8 cellular contexts compared by ENCODE assay signal in the genomic region with DNA sequence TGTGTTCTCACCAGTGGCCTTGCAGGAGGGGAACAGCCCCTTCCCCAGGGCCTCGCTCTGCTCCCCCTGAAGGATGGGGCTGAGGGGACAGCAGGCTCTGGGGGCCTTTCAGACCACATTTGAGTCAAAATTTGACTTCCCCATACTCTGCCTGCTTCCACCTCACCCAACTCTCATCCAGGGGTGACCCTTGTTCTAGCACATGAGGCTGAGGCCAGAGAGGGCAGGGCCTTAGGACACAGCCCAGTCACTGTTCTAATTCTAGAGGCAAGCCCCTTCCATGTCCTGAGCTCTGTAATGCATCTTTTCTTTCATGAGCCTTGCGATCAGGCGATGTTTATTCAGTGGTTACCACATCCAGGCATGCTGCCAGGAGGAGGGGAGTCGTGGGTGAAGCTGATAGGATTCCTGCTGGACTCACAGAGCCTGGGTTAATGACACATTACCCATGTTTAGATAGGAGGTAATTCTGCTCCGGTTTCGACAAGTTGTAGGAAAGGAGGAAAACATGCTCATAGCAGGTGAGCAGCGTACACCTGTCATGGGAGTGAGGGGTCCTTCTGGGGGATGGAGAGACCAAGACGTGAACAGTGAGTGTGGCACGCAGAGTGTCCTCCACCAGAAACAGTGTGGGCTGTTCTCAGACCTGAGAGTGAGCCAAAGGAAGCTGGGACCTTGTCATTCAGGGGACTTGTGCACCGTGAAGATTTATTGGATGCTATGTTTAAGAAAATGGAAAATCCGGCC. TPM values are rescaled to one million over a fixed set of nuclear protein-coding genes. Genes with fewer than 3 reads are reported as not detected.
DNase-seq lines count a peak whose midpoint lies in the region; ATAC-seq and TF ChIP-seq lines count a peak whose summit lies in the region.

No MANE protein-coding gene starts in this region.

- peaks cover 11% of the 10 kb centered on the region for H3K4me1 ChIP-seq in RWPE2 (ENCODE audit: insufficient read depth, poor library complexity, severe bottlenecking)

- H3K9me3 Mint-ChIP-seq in stimulated activated memory B cell treated with anti-CD40 and anti-IgM and Interleukin-4, amounts not matched to agents 10 μg/mL and 1 μg/mL and 100 μg/mL, for 72 hours, result no peaks in the 10 kb centered on the region

- no peak overlapping the region for H3K4me3 ChIP-seq in RWPE2 (ENCODE audit: severe bottlenecking)
- H3K4me3 ChIP-seq in choroid plexus epithelial cell (ENCODE audit: low read depth, low read length), result peak overlapping the region; percentile 7

- TF ChIP-seq CTCF in RWPE2 (IDR thresholded peaks at IDR 0.05; ENCODE audit: poor library complexity, severe bottlenecking) (no peak), choroid plexus epithelial cell (conservative IDR thresholded peaks at IDR 0.05; ENCODE audit: low read depth, low read length) (no peak)

- no peak overlapping the region for H3K4me3 Mint-ChIP-seq in stimulated activated memory B cell treated with anti-CD40 and anti-IgM and Interleukin-4, amounts not matched to agents 10 μg/mL and 1 μg/mL and 100 μg/mL, for 72 hours

- ATAC-seq in RWPE2 (ENCODE audit: low read depth), result peak; percentile 79
- no peak for ATAC-seq in stimulated activated memory B cell treated with anti-CD40 and anti-IgM and Interleukin-4, amounts not matched to agents 10 μg/mL and 1 μg/mL and 100 μg/mL, for 72 hours

- peak overlapping the region; percentile 79 for H3K27ac Mint-ChIP-seq in stimulated activated memory B cell treated with anti-CD40 and anti-IgM and Interleukin-4, amounts not matched to agents 10 μg/mL and 1 μg/mL and 100 μg/mL, for 72 hours

- H3K36me3 ChIP-seq in RWPE2 (ENCODE audit: low read depth), result peaks cover 49% of the 10 kb centered on the region

- DNase-seq in DMS 273 treated with DMSO at 0.1 percent for 48 hours (lab: John Stamatoyannopoulos, UW) (peak; percentile 68), M059J (ENCODE audit: low read depth) (peak; percentile 99), RWPE2 (ENCODE audit: low spot score) (peak; percentile 89), choroid plexus epithelial cell (ENCODE audit: low read depth) (peak; percentile 99), left kidney (ENCODE audit: low read depth, low spot score) (peak; percentile 93), DMS114 treated with DMSO at 0.1 percent for 48 hours (lab: John Stamatoyannopoulos, UW; ENCODE audit: unreplicated experiment) (no peak)
- DNase-seq in activated CD4-positive, CD25-positive, alpha-beta regulatory T cell treated with anti-CD3 and anti-CD28 coated beads, Interleukin-2, amount 50 U/mL, for 72 hours, result no peak

- H3K27ac ChIP-seq in RWPE2 (ENCODE audit: poor library complexity, severe bottlenecking), result peak overlapping the region; percentile 50

- H3K27me3 Mint-ChIP-seq in stimulated activated memory B cell treated with anti-CD40 and anti-IgM and Interleukin-4, amounts not matched to agents 10 μg/mL and 1 μg/mL and 100 μg/mL, for 72 hours, result no peaks in the 10 kb centered on the region

- peaks cover 62% of the 10 kb centered on the region for H3K36me3 Mint-ChIP-seq in stimulated activated memory B cell treated with anti-CD40 and anti-IgM and Interleukin-4, amounts not matched to agents 10 μg/mL and 1 μg/mL and 100 μg/mL, for 72 hours

- no peaks in the 10 kb centered on the region for H3K9me3 ChIP-seq in RWPE2 (ENCODE audit: severe bottlenecking)

- peaks cover 64% of the 10 kb centered on the region for H3K4me1 Mint-ChIP-seq in stimulated activated memory B cell treated with anti-CD40 and anti-IgM and Interleukin-4, amounts not matched to agents 10 μg/mL and 1 μg/mL and 100 μg/mL, for 72 hours

- H3K27me3 ChIP-seq in RWPE2 (ENCODE audit: insufficient read depth, poor library complexity, severe bottlenecking), result no peaks in the 10 kb centered on the region

RNA-seq across cellular contexts. Expression of a gene that starts 9.3 kb away (rescaled TPM):
- total RNA-seq in M059J (2014; rRNA removed; shearing (Covaris generic)), result 780 and 923 TPM in 2 replicates

RNA-seq across cellular contexts. Expression of a gene that starts 12.9 kb away (rescaled TPM):
- not detected in 2 replicates for total RNA-seq in M059J (2014; rRNA removed; shearing (Covaris generic))

RNA-seq across cellular contexts. Expression of a gene that starts 18.8 kb away (rescaled TPM):
- total RNA-seq in M059J (2014; rRNA removed; shearing (Covaris generic)), result 116 and 173 TPM in 2 replicates

RNA-seq across cellular contexts. Expression of a gene that starts 20.5 kb away (rescaled TPM):
- total RNA-seq in M059J (2014; rRNA removed; shearing (Covaris generic)), result 310 and 461 TPM in 2 replicates

RNA-seq across cellular contexts. Expression of a gene that starts 32.7 kb away (rescaled TPM):
- total RNA-seq in M059J (2014; rRNA removed; shearing (Covaris generic)), result not detected in 2 replicates

Comparison
In these comparisons a context has a peak if more than half of its experiments do, and no peak if none do; other contexts are left out.
1. DNase-seq: peak in DMS 273 treated with DMSO at 0.1 percent for 48 hours (single experiment), M059J (single experiment), RWPE2 (single experiment), choroid plexus epithelial cell (single experiment) and left kidney (single experiment); none in activated CD4-positive, CD25-positive, alpha-beta regulatory T cell treated with anti-CD3 and anti-CD28 coated beads, Interleukin-2, amount 50 U/mL, for 72 hours (single experiment) and DMS114 treated with DMSO at 0.1 percent for 48 hours (single experiment).